ENCODE assay signal across 19 cellular contexts in genomic region chr15:27768731-27769510, GRCh38.
DNase-seq lines count a peak whose midpoint lies in the region; ATAC-seq and TF ChIP-seq lines count a peak whose summit lies in the region.
"Had no signal": no experiment of that assay in that cellular context is flagged by ENCODE, and none has a peak within 500 bp of the region (broad histone marks: within the 10 kb centered on the region; RNA-seq: fewer than 3 reads in every experiment).

No MANE protein-coding gene starts in this region.

- DNase-seq in H9, result no peak
- DNase-seq in caudate nucleus (lab: John Stamatoyannopoulos, UW), result peak in 32 of 61 donors; percentile 6 to 72 (median 27)
- DNase-seq in left kidney (ENCODE audit: low read depth, low spot score), result peak; percentile 32
- DNase-seq in thoracic aorta (ENCODE audit: low spot score), result no peak
- DNase-seq in germinal center (ENCODE audit: low spot score), result no peak
- no peak for DNase-seq in midbrain (lab: John Stamatoyannopoulos, UW)
- DNase-seq: COR-L47, DMS 273 treated with DMSO at 0.1 percent for 48 hours, DND-41, HCEC 1CT, NCI-H1092 treated with DMSO at 0.1 percent for 48 hours, NCI-H146, NCI-H2029 treated with DMSO at 0.1 percent for 48 hours, NCI-H2171, NCI-H774, SK-N-SH had no signal

- no peak for ATAC-seq in thoracic aorta (ENCODE audit: insufficient number of reproducible peaks, low FRiP score, low read depth)
- ATAC-seq in HG03139 (IDR thresholded peaks at IDR 0.05; ENCODE audit: unreplicated experiment), result no peak
- ATAC-seq: K562 had no signal

- no peak overlapping the region for H3K4ac ChIP-seq in H9 (ENCODE audit: low read depth, low read length)

- no peak overlapping the region for H2BK12ac ChIP-seq in H9 (ENCODE audit: insufficient read length, low read depth, low read length)

- H3K27me3 Mint-ChIP-seq in H9 (ENCODE audit: low read depth), result no peaks in the 10 kb centered on the region; the same call in 1 of the 2 replicates

- no peak overlapping the region for H2BK20ac ChIP-seq in H9 (ENCODE audit: low read depth, low read length, poor library complexity, severe bottlenecking)

- no peaks in the 10 kb centered on the region for H3K36me3 ChIP-seq in thoracic aorta

- H4K91ac ChIP-seq in H9 (ENCODE audit: insufficient read length, low read depth, low read length), result no peak overlapping the region

- H3K4me2 ChIP-seq in H9 (ENCODE audit: insufficient read depth, insufficient read length, low read length), result no peak overlapping the region
- H3K4me2 ChIP-seq: SK-N-SH had no signal

- H3K4me3 Mint-ChIP-seq in H9, result no peak overlapping the region

- H3K18ac ChIP-seq in H9 (ENCODE audit: insufficient read length, low read depth, low read length), result no peak overlapping the region

- no peak overlapping the region for H3T11ph ChIP-seq in H9 (ENCODE audit: low read length)

- H2AFZ ChIP-seq in H9 (ENCODE audit: low read length), result no peak overlapping the region

- TF ChIP-seq CTCF in H9 (conservative IDR thresholded peaks at IDR 0.05) (no peak), thoracic aorta (IDR thresholded peaks at IDR 0.05) (no peak)

- H3K27ac Mint-ChIP-seq in H9, result no peak overlapping the region

- H3K9ac ChIP-seq in H9 (ENCODE audit: extremely low read depth, insufficient read length, low read length), result no peak overlapping the region
- H3K9ac ChIP-seq: SK-N-SH had no signal

- no peak overlapping the region for H2BK5ac ChIP-seq in H9 (ENCODE audit: insufficient read length, low read length)

- H3K4me1 ChIP-seq in H9 (ENCODE audit: insufficient read depth, low read length) (peaks cover 2% of the 10 kb centered on the region; the same call in 1 of the 2 replicates), thoracic aorta (ENCODE audit: control insufficient read depth in 1 of 2, low read depth in 2 of 2) (peaks cover 0 to 7% of the 10 kb centered on the region in 2 donors)

- no peak overlapping the region for H3K23ac ChIP-seq in H9 (ENCODE audit: insufficient read length, low read depth, low read length)

- no peaks in the 10 kb centered on the region for H3K27me3 ChIP-seq in H9 (ENCODE audit: insufficient read depth, low read length)
- H3K27me3 ChIP-seq in thoracic aorta (replicated peaks; ENCODE audit: insufficient read depth), result no peaks in the 10 kb centered on the region

- H4K5ac ChIP-seq in H9 (ENCODE audit: insufficient read length, low read depth, low read length), result no peak overlapping the region

- H3K79me2 ChIP-seq in H9 (ENCODE audit: insufficient read depth, low read length), result no peaks in the 10 kb centered on the region

- H2BK15ac ChIP-seq in H9 (ENCODE audit: low read depth, low read length), result no peak overlapping the region

- H2BK120ac ChIP-seq in H9 (ENCODE audit: low read depth, low read length, poor library complexity, severe bottlenecking), result no peak overlapping the region

- H3K9me3 ChIP-seq in H9 (ENCODE audit: control insufficient read depth, low read depth, low read length), result no peaks in the 10 kb centered on the region
- H3K9me3 ChIP-seq in thoracic aorta, result no peaks in the 10 kb centered on the region
- H3K9me3 ChIP-seq: SK-N-SH had no signal

- H3K27ac ChIP-seq in H9 (ENCODE audit: insufficient read length, low read depth, low read length) (no peak overlapping the region), caudate nucleus (ENCODE audit: low read depth, low read length) (no peak overlapping the region), thoracic aorta (no peak overlapping the region)
- H3K27ac ChIP-seq: C4-2B had no signal

- no peaks in the 10 kb centered on the region for H4K20me1 ChIP-seq in H9 (ENCODE audit: control insufficient read depth, insufficient read depth, insufficient read length)

- H4K8ac ChIP-seq in H9 (replicated peaks; ENCODE audit: insufficient read length, low read depth, low read length), result no peak overlapping the region

- H3K9me3 Mint-ChIP-seq in H9, result peaks cover 14 to 16% of the 10 kb centered on the region in 2 experiments

- no peak overlapping the region for H3K56ac ChIP-seq in H9 (ENCODE audit: insufficient read length, low read depth, low read length)

- no peaks in the 10 kb centered on the region for H3K79me1 ChIP-seq in H9 (ENCODE audit: insufficient read depth, low read depth, low read length, poor library complexity, severe bottlenecking)

- peak overlapping the region; percentile 26 for H3K4me3 ChIP-seq in thoracic aorta
- H3K4me3 ChIP-seq: K562 had no signal

- H3K23me2 ChIP-seq in H9 (ENCODE audit: insufficient read length, low read depth, low read length, poor library complexity, severe bottlenecking), result no peaks in the 10 kb centered on the region

- no peak overlapping the region for H2AK5ac ChIP-seq in H9 (ENCODE audit: insufficient read length, low read length)

- WGBS in H9 (ENCODE audit: extremely low coverage, insufficient read length, low lambda C conversion rate), result no CpG with 5 or more reads among the region's 24 CpGs

- peak overlapping the region; percentile 5; the same call in 1 of the 2 replicates for H3K14ac ChIP-seq in H9 (ENCODE audit: insufficient read depth, low read length)

- H3K4me1 Mint-ChIP-seq in H9, result peaks cover 28 to 32% of the 10 kb centered on the region in 2 experiments

- peaks cover 6 to 16% (median 7%) of the 10 kb centered on the region in 3 experiments; a peak in 6 of 7 replicates for H3K36me3 Mint-ChIP-seq in H9 (ENCODE audit: insufficient read depth in 1 of 3, low read depth in 3 of 3)

Comparison
In these comparisons a context has a peak if more than half of its experiments do, and no peak if none do; other contexts are left out.
1. DNase-seq: peak in caudate nucleus (32 of 61) and left kidney (single experiment); none in H9 (single experiment), thoracic aorta (single experiment), germinal center (single experiment) and midbrain (single experiment).